Comparison of ENCODE assay signal across 9 cellular contexts in genomic region chr20:38883081-38883980, GRCh38. TPM values are rescaled to one million over a fixed set of nuclear protein-coding genes. Genes with fewer than 3 reads are reported as not detected.
DNase-seq lines count a peak whose midpoint lies in the region; ATAC-seq and TF ChIP-seq lines count a peak whose summit lies in the region.
"Had no signal": no experiment of that assay in that cellular context is flagged by ENCODE, and none has a peak within 500 bp of the region (broad histone marks: within the 10 kb centered on the region; RNA-seq: fewer than 3 reads in every experiment).

No MANE protein-coding gene starts in this region.

- DNase-seq in Caki2 (ENCODE audit: low read depth) = peak; percentile 75
- peak; percentile 58 for DNase-seq in M059J (ENCODE audit: low read depth)
- no peak for DNase-seq in activated CD4-positive, alpha-beta memory T cell treated with anti-CD3 and anti-CD28 coated beads, Interleukin-2, amount 10 ng/mL, durations not matched to agents 7 days and 5 days
- DNase-seq in left kidney (ENCODE audit: low read depth, low spot score) = peak; percentile 50
- DNase-seq in neural progenitor cell (ENCODE audit: low spot score) = no peak
- DNase-seq in left colon = no peak
- DNase-seq in progenitor cell of endocrine pancreas (ENCODE audit: low spot score, unreplicated experiment) = no peak

- CTCF ChIA-PET in activated CD4-positive, alpha-beta memory T cell treated with anti-CD3 and anti-CD28 coated beads, Interleukin-2, amount 10 ng/mL, durations not matched to agents 7 days and 5 days (lab: Charles Lee) = interaction anchor here (1.1 to 2.0 kb wide), 5 partner anchors 9 to 77 kb away, joined by 3 to 9 read pairs (median 6); no protein-coding TSS in a partner anchor

- H3K27ac ChIP-seq in neural progenitor cell = no peak overlapping the region
- H3K27ac ChIP-seq: cardiac muscle cell had no signal

- H3K27ac Mint-ChIP-seq in activated CD4-positive, alpha-beta memory T cell treated with anti-CD3 and anti-CD28 coated beads, Interleukin-2, amount 10 ng/mL, durations not matched to agents 7 days and 5 days = peak overlapping the region; percentile 65
- H3K27ac Mint-ChIP-seq in neural progenitor cell = no peak overlapping the region
- no peak overlapping the region for H3K27ac Mint-ChIP-seq in progenitor cell of endocrine pancreas

- no peaks in the 10 kb centered on the region for H3F3A ChIP-seq in neural progenitor cell (ENCODE audit: low read depth)

- TF ChIP-seq CTCF in neural progenitor cell (IDR thresholded peaks at IDR 0.05) (no peak), progenitor cell of endocrine pancreas (IDR thresholded peaks at IDR 0.05; ENCODE audit: unreplicated experiment) (no peak)

- no peak overlapping the region for H2AFZ ChIP-seq in neural progenitor cell (replicated peaks)

- H3K36me3 Mint-ChIP-seq in activated CD4-positive, alpha-beta memory T cell treated with anti-CD3 and anti-CD28 coated beads, Interleukin-2, amount 10 ng/mL, durations not matched to agents 7 days and 5 days (ENCODE audit: low read depth) = peaks cover 41% of the 10 kb centered on the region
- no peaks in the 10 kb centered on the region for H3K36me3 Mint-ChIP-seq in neural progenitor cell
- no peaks in the 10 kb centered on the region for H3K36me3 Mint-ChIP-seq in progenitor cell of endocrine pancreas (ENCODE audit: insufficient read depth)

- no peak overlapping the region for H3K4me2 ChIP-seq in neural progenitor cell

- no peaks in the 10 kb centered on the region for H3K79me2 ChIP-seq in neural progenitor cell (ENCODE audit: low read depth)

- no peak for ATAC-seq in left colon
- ATAC-seq in GM21825 (IDR thresholded peaks at IDR 0.05; ENCODE audit: unreplicated experiment) = no peak

- no peaks in the 10 kb centered on the region for H3K27me3 Mint-ChIP-seq in activated CD4-positive, alpha-beta memory T cell treated with anti-CD3 and anti-CD28 coated beads, Interleukin-2, amount 10 ng/mL, durations not matched to agents 7 days and 5 days
- H3K27me3 Mint-ChIP-seq in neural progenitor cell (ENCODE audit: insufficient read depth, low read depth) (peaks cover 13% of the 10 kb centered on the region), progenitor cell of endocrine pancreas (peaks cover 31% of the 10 kb centered on the region)

- peaks cover 35% of the 10 kb centered on the region for H4K20me1 ChIP-seq in neural progenitor cell (ENCODE audit: low read depth)

- peaks cover 56% of the 10 kb centered on the region for H3K4me1 Mint-ChIP-seq in activated CD4-positive, alpha-beta memory T cell treated with anti-CD3 and anti-CD28 coated beads, Interleukin-2, amount 10 ng/mL, durations not matched to agents 7 days and 5 days
- no peaks in the 10 kb centered on the region for H3K4me1 Mint-ChIP-seq in neural progenitor cell
- H3K4me1 Mint-ChIP-seq in progenitor cell of endocrine pancreas (ENCODE audit: low read depth) = no peaks in the 10 kb centered on the region

- no peaks in the 10 kb centered on the region for H3K9me3 ChIP-seq in neural progenitor cell (ENCODE audit: low read depth)

- no peaks in the 10 kb centered on the region for H3K4me1 ChIP-seq in neural progenitor cell

- in situ Hi-C loops in Caki2 (cut with HindIII; ENCODE audit: low pct_unique_long_range_greater_than_20kb, low sequenced_read_pairs) = no loop called here

- no peaks in the 10 kb centered on the region for H3K36me3 ChIP-seq in neural progenitor cell
- H3K36me3 ChIP-seq: cardiac muscle cell had no signal

- H3K9me3 Mint-ChIP-seq in activated CD4-positive, alpha-beta memory T cell treated with anti-CD3 and anti-CD28 coated beads, Interleukin-2, amount 10 ng/mL, durations not matched to agents 7 days and 5 days = no peaks in the 10 kb centered on the region
- no peaks in the 10 kb centered on the region for H3K9me3 Mint-ChIP-seq in neural progenitor cell
- no peaks in the 10 kb centered on the region for H3K9me3 Mint-ChIP-seq in progenitor cell of endocrine pancreas (ENCODE audit: low read depth)

- peaks cover 7% of the 10 kb centered on the region for H3K27me3 ChIP-seq in neural progenitor cell
- H3K27me3 ChIP-seq: cardiac muscle cell had no signal

- no peak overlapping the region for H3K4me3 Mint-ChIP-seq in activated CD4-positive, alpha-beta memory T cell treated with anti-CD3 and anti-CD28 coated beads, Interleukin-2, amount 10 ng/mL, durations not matched to agents 7 days and 5 days
- H3K4me3 Mint-ChIP-seq in neural progenitor cell (no peak overlapping the region), progenitor cell of endocrine pancreas (ENCODE audit: low read depth) (no peak overlapping the region)

- no peak overlapping the region for H3K4me3 ChIP-seq in neural progenitor cell
- H3K4me3 ChIP-seq: cardiac muscle cell had no signal

- POLR2A ChIA-PET in activated CD4-positive, alpha-beta memory T cell treated with anti-CD3 and anti-CD28 coated beads, Interleukin-2, amount 10 ng/mL, durations not matched to agents 7 days and 5 days (lab: Charles Lee) = interaction anchor here (1.0 to 1.6 kb wide), 3 partner anchors 10 to 78 kb away, joined by 3 to 4 read pairs (median 3); partner anchors contain the start of gene PPP1R16B

- no peak overlapping the region for H3K9ac ChIP-seq in neural progenitor cell

- intact Hi-C loops in left colon (cut with DNase I, micrococcal nuclease) = no loop called here

RNA-seq across cellular contexts. Expression of gene FAM83D, which starts 42.9 kb away (rescaled TPM):
- total RNA-seq in Caki2 (2014; rRNA removed; shearing (Covaris generic); ENCODE audit: low replicate concordance) = 40.9 and 41.6 TPM in 2 replicates
- 102 and 121 TPM in 2 replicates for total RNA-seq in M059J (2014; rRNA removed; shearing (Covaris generic))
- total RNA-seq in activated CD4-positive, alpha-beta memory T cell treated with anti-CD3 and anti-CD28 coated beads, Interleukin-2, amount 10 ng/mL, durations not matched to agents 7 days and 5 days = 10 to 100 TPM; 18.9 to 19.9 TPM
- total RNA-seq in neural progenitor cell (ENCODE audit: low replicate concordance) (73.9 and 76.7 TPM in 2 replicates), left colon (10 to 100 TPM in 1 of 2 donors, 1 to 10 TPM in 1; 9.4 to 11.2 TPM), progenitor cell of endocrine pancreas (12.6 and 13.8 TPM in 2 replicates)

Comparison
In these comparisons a context has a peak if more than half of its experiments do, and no peak if none do; other contexts are left out.
1. DNase-seq: peak in Caki2 (single experiment), M059J (single experiment) and left kidney (single experiment); none in activated CD4-positive, alpha-beta memory T cell treated with anti-CD3 and anti-CD28 coated beads, Interleukin-2, amount 10 ng/mL, durations not matched to agents 7 days and 5 days (single experiment), neural progenitor cell (single experiment), left colon (0 of 2) and progenitor cell of endocrine pancreas (single experiment).